Comparison of ENCODE assay signal across 10 cellular contexts in the genomic region with DNA sequence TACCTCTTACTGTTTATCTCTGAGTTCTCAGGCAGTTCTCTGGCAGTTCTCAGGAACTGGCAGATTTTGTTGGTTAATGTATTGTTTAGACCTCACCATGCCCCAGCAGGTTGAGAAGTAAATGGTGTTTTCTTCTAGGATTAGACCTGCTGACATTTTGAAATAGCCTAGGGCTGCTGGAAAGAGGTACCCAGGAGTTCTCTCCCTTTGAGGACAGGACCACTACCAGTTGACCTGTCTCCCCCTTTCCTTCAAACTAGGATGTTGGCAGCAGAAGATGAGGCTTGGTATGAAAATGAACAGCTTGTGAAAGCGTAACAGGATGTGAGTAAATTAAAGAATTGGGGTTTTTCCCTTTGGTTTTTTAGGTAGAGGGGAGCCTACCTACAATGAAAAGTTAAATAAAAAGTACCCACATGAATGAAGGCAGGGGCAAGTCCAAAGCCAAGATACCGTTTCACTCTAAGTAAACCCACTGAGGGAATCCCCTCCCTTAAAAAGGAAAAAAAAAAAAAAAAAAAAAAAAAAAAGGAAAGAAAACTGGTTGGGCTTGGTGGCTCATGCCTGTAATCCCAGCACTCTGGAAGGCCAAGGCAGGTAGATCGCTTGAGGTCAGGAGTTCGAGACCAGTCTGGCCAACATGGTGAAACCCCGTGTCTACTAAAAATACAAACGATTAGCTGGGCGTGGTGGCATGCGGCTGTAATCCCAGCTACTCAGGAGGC.
DNase-seq lines count a peak whose midpoint lies in the region; ATAC-seq and TF ChIP-seq lines count a peak whose summit lies in the region.
"Had no signal": no experiment of that assay in that cellular context is flagged by ENCODE, and none has a peak within 500 bp of the region (broad histone marks: within the 10 kb centered on the region; RNA-seq: fewer than 3 reads in every experiment).

No MANE protein-coding gene starts in this region.

- DNase-seq in GM12865 (ENCODE audit: low read depth) (peak; percentile 83), SW 1271 (lab: John Stamatoyannopoulos, UW) (no peak), upper lobe of right lung (no peak), NCI-H2081 (lab: John Stamatoyannopoulos, UW) (no peak), AG08395 (ENCODE audit: low spot score) (no peak)

- no peaks in the 10 kb centered on the region for H3K27me3 ChIP-seq in upper lobe of right lung

- no peak overlapping the region for H3K27ac ChIP-seq in upper lobe of right lung
- H3K27ac ChIP-seq: parathyroid adenoma, thoracic aorta had no signal

- TF ChIP-seq CTCF in GM12865 (IDR thresholded peaks at IDR 0.05; ENCODE audit: insufficient read depth, low read depth, low read length, missing control alignments) (no peak), upper lobe of right lung (IDR thresholded peaks at IDR 0.05) (no peak)

- peaks cover 2% of the 10 kb centered on the region for H3K4me1 ChIP-seq in upper lobe of right lung
- H3K4me1 ChIP-seq: parathyroid adenoma had no signal

- H3K4me1 Mint-ChIP-seq in activated naive CD4-positive, alpha-beta T cell treated with anti-CD3 and anti-CD28 coated beads, Interleukin-2, amount 50 U/mL, for 24 hours: peaks cover 62% of the 10 kb centered on the region

- intact Hi-C loops in upper lobe of right lung (cut with DNase I): no loop called here

- no peaks in the 10 kb centered on the region for H3K9me3 Mint-ChIP-seq in activated naive CD4-positive, alpha-beta T cell treated with anti-CD3 and anti-CD28 coated beads, Interleukin-2, amount 50 U/mL, for 24 hours

- no peaks in the 10 kb centered on the region for H3K9me3 ChIP-seq in upper lobe of right lung
- H3K9me3 ChIP-seq: thoracic aorta had no signal

- H3K4me3 Mint-ChIP-seq in activated naive CD4-positive, alpha-beta T cell treated with anti-CD3 and anti-CD28 coated beads, Interleukin-2, amount 50 U/mL, for 24 hours: peak overlapping the region; percentile 67

- peak overlapping the region; percentile 71 for H3K27ac Mint-ChIP-seq in activated naive CD4-positive, alpha-beta T cell treated with anti-CD3 and anti-CD28 coated beads, Interleukin-2, amount 50 U/mL, for 24 hours

- no peaks in the 10 kb centered on the region for H3K27me3 Mint-ChIP-seq in activated naive CD4-positive, alpha-beta T cell treated with anti-CD3 and anti-CD28 coated beads, Interleukin-2, amount 50 U/mL, for 24 hours

- no peaks in the 10 kb centered on the region for H3K36me3 ChIP-seq in upper lobe of right lung
- H3K36me3 ChIP-seq: thoracic aorta had no signal

- H3K4me3 ChIP-seq in GM12865 (ENCODE audit: low read depth, low read length) (peak overlapping the region; percentile 19), upper lobe of right lung (no peak overlapping the region)
- H3K4me3 ChIP-seq: thoracic aorta had no signal

- peak; percentile 68 for ATAC-seq in GM21360 (IDR thresholded peaks at IDR 0.05; ENCODE audit: unreplicated experiment)
- peak; percentile 74 for ATAC-seq in HG03196 (IDR thresholded peaks at IDR 0.05; ENCODE audit: unreplicated experiment)
- ATAC-seq in upper lobe of right lung: no peak

- H3K36me3 Mint-ChIP-seq in activated naive CD4-positive, alpha-beta T cell treated with anti-CD3 and anti-CD28 coated beads, Interleukin-2, amount 50 U/mL, for 24 hours: no peaks in the 10 kb centered on the region
